ENCODE assay signal across 1 cellular context in the genomic region with DNA sequence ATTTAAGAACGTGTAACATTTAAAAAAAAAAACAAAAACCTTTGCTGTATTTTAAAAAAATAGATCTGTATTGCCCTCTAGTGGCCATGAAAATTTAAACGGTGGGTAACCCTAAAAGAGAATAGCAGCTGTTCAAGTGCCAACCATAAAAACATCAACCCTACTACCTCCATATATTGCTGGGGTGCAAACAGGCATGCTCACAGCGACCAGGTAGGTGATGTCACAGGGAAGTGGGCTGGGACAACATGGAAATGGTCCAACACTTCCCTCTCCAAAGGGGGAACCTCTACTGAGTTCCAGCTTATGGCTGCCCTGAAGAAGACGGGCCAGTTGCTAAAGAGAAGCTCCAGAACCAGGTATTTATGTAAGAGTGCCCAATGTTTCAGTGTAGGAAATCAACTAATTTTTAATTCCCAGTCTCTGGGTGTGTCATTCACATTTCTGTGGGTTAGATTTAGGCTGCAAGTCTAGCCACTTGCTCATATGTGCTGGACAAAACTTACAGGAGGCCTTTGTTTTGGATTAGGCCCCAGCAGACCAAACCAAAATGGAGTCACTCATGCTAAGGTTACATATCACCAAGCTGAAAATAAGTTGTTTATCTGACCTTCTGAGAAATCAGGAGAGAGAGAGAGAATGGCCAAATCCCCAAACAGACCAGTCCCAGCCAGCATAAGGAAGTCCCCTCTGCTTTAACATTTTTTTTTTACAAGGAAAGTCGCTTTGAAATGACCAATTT.
TF ChIP-seq lines count a peak whose summit lies in the region.

No MANE protein-coding gene starts in this region.

TF ChIP-seq in GM23338, 12 proteins besides CTCF, POLR2A, EP300 and RAD21 (continued from another document):
- TF ChIP-seq, protein P1, sequence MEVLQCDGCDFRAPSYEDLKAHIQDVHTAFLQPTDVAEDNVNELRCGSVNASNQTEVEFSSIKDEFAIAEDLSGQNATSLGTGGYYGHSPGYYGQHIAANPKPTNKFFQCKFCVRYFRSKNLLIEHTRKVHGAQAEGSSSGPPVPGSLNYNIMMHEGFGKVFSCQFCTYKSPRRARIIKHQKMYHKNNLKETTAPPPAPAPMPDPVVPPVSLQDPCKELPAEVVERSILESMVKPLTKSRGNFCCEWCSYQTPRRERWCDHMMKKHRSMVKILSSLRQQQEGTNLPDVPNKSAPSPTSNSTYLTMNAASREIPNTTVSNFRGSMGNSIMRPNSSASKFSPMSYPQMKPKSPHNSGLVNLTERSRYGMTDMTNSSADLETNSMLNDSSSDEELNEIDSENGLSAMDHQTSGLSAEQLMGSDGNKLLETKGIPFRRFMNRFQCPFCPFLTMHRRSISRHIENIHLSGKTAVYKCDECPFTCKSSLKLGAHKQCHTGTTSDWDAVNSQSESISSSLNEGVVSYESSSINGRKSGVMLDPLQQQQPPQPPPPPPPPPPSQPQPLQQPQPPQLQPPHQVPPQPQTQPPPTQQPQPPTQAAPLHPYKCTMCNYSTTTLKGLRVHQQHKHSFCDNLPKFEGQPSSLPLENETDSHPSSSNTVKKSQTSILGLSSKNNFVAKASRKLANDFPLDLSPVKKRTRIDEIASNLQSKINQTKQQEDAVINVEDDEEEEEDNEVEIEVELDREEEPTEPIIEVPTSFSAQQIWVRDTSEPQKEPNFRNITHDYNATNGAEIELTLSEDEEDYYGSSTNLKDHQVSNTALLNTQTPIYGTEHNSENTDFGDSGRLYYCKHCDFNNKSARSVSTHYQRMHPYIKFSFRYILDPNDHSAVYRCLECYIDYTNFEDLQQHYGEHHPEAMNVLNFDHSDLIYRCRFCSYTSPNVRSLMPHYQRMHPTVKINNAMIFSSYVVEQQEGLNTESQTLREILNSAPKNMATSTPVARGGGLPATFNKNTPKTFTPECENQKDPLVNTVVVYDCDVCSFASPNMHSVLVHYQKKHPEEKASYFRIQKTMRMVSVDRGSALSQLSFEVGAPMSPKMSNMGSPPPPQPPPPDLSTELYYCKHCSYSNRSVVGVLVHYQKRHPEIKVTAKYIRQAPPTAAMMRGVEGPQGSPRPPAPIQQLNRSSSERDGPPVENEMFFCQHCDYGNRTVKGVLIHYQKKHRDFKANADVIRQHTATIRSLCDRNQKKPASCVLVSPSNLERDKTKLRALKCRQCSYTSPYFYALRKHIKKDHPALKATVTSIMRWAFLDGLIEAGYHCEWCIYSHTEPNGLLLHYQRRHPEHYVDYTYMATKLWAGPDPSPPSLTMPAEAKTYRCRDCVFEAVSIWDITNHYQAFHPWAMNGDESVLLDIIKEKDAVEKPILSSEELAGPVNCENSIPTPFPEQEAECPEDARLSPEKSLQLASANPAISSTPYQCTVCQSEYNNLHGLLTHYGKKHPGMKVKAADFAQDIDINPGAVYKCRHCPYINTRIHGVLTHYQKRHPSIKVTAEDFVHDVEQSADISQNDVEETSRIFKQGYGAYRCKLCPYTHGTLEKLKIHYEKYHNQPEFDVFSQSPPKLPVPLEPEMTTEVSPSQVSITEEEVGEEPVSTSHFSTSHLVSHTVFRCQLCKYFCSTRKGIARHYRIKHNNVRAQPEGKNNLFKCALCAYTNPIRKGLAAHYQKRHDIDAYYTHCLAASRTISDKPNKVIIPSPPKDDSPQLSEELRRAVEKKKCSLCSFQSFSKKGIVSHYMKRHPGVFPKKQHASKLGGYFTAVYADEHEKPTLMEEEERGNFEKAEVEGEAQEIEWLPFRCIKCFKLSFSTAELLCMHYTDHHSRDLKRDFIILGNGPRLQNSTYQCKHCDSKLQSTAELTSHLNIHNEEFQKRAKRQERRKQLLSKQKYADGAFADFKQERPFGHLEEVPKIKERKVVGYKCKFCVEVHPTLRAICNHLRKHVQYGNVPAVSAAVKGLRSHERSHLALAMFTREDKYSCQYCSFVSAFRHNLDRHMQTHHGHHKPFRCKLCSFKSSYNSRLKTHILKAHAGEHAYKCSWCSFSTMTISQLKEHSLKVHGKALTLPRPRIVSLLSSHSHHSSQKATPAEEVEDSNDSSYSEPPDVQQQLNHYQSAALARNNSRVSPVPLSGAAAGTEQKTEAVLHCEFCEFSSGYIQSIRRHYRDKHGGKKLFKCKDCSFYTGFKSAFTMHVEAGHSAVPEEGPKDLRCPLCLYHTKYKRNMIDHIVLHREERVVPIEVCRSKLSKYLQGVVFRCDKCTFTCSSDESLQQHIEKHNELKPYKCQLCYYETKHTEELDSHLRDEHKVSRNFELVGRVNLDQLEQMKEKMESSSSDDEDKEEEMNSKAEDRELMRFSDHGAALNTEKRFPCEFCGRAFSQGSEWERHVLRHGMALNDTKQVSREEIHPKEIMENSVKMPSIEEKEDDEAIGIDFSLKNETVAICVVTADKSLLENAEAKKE (CRISPR knock-in tag; IDR thresholded peaks at IDR 0.05): no peak
- TF ChIP-seq ZNF331 (CRISPR knock-in tag; IDR thresholded peaks at IDR 0.05; ENCODE audit: low read depth): no peak
- TF ChIP-seq, protein P2, sequence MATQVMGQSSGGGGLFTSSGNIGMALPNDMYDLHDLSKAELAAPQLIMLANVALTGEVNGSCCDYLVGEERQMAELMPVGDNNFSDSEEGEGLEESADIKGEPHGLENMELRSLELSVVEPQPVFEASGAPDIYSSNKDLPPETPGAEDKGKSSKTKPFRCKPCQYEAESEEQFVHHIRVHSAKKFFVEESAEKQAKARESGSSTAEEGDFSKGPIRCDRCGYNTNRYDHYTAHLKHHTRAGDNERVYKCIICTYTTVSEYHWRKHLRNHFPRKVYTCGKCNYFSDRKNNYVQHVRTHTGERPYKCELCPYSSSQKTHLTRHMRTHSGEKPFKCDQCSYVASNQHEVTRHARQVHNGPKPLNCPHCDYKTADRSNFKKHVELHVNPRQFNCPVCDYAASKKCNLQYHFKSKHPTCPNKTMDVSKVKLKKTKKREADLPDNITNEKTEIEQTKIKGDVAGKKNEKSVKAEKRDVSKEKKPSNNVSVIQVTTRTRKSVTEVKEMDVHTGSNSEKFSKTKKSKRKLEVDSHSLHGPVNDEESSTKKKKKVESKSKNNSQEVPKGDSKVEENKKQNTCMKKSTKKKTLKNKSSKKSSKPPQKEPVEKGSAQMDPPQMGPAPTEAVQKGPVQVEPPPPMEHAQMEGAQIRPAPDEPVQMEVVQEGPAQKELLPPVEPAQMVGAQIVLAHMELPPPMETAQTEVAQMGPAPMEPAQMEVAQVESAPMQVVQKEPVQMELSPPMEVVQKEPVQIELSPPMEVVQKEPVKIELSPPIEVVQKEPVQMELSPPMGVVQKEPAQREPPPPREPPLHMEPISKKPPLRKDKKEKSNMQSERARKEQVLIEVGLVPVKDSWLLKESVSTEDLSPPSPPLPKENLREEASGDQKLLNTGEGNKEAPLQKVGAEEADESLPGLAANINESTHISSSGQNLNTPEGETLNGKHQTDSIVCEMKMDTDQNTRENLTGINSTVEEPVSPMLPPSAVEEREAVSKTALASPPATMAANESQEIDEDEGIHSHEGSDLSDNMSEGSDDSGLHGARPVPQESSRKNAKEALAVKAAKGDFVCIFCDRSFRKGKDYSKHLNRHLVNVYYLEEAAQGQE (IDR thresholded peaks at IDR 0.05; ENCODE audit: unreplicated experiment): no peak
- no peak for TF ChIP-seq EZH2 (IDR thresholded peaks at IDR 0.05; ENCODE audit: low read depth, unreplicated experiment)
- TF ChIP-seq JUNB (IDR thresholded peaks at IDR 0.05; ENCODE audit: unreplicated experiment): no peak
TF ChIP-seq in GM23338: peak in this region for 0.
